8 cellular contexts compared by ENCODE assay signal in genomic region chr19:33795370-33796163, GRCh38. TPM values are rescaled to one million over a fixed set of nuclear protein-coding genes. Genes with fewer than 3 reads are reported as not detected.
DNase-seq lines count a peak whose midpoint lies in the region; ATAC-seq, FAIRE-seq and TF ChIP-seq lines count a peak whose summit lies in the region.

No MANE protein-coding gene starts in this region.

- peak overlapping the region; percentile 73 for H3K4me3 Mint-ChIP-seq in activated naive CD4-positive, alpha-beta T cell treated with anti-CD3 and anti-CD28 coated beads, Interleukin-2, amount 50 U/mL, for 24 hours

- H2BK120ac ChIP-seq in neuronal stem cell (ENCODE audit: low read depth, low read length), result peak overlapping the region; percentile 67

- POLR2A ChIA-PET in PC-3 (lab: Charles Lee; ENCODE audit: unreplicated experiment), result interaction anchor here (0.5 kb wide), 1 partner anchor 203 kb away, joined by 3 read pairs; no protein-coding TSS in a partner anchor

- peak overlapping the region; percentile 72 for H2BK15ac ChIP-seq in neuronal stem cell (ENCODE audit: low read length)

- intact Hi-C loops in PC-3 (cut with micrococcal nuclease), result loop anchor here (2.0 kb wide), 2 partner anchors 25 to 201 kb away; no protein-coding TSS in a partner anchor

- DNase-seq in COLO829 (ENCODE audit: low spot score) (peak; percentile 79), HT1080 (ENCODE audit: low read depth) (peak; percentile 84), PC-3 (peak; percentile 70), germinal center (ENCODE audit: low spot score) (peak; percentile 78), neuronal stem cell (ENCODE audit: low spot score) (peak; percentile 88), urothelium cell line (ENCODE audit: low spot score) (peak; percentile 93)

- H3K4me3 ChIP-seq in PC-3 (ENCODE audit: low read length) (peak overlapping the region; percentile 74), neuronal stem cell (ENCODE audit: low read length in 2 of 2) (peak overlapping the region; percentile 72 to 89)

- peak; percentile 78 for TF ChIP-seq CTCF in PC-3 (conservative IDR thresholded peaks at IDR 0.05; ENCODE audit: low read depth, low read length)

- H4K8ac ChIP-seq in neuronal stem cell (ENCODE audit: low read depth, low read length), result no peak overlapping the region

- no peak overlapping the region for H2AK5ac ChIP-seq in neuronal stem cell (ENCODE audit: low read depth, low read length)

- no peaks in the 10 kb centered on the region for H3K4me1 Mint-ChIP-seq in activated naive CD4-positive, alpha-beta T cell treated with anti-CD3 and anti-CD28 coated beads, Interleukin-2, amount 50 U/mL, for 24 hours

- no peaks in the 10 kb centered on the region for H3K9me2 ChIP-seq in PC-3 (replicated peaks; ENCODE audit: low read length)

- no peaks in the 10 kb centered on the region for H3K36me3 Mint-ChIP-seq in activated naive CD4-positive, alpha-beta T cell treated with anti-CD3 and anti-CD28 coated beads, Interleukin-2, amount 50 U/mL, for 24 hours

- no TSS peak for BruUV-seq in PC-3 (replicated peaks; lab: Mats Ljungman, UMichigan)

- H3K79me1 ChIP-seq in neuronal stem cell (ENCODE audit: low read depth, low read length), result peaks cover 3% of the 10 kb centered on the region

- H3K36me3 ChIP-seq in PC-3 (ENCODE audit: low read depth, low read length) (no peaks in the 10 kb centered on the region), neuronal stem cell (replicated peaks in 1 of 2; ENCODE audit: control insufficient read depth in 2 of 2, insufficient read depth in 2 of 2, low read length in 2 of 2) (peaks cover 7 to 21% of the 10 kb centered on the region in 2 donors)

- H3K18ac ChIP-seq in neuronal stem cell (ENCODE audit: low read length), result peak overlapping the region; percentile 93

- H3K4me1 ChIP-seq in PC-3 (ENCODE audit: insufficient read depth, low read length), result peaks cover 6% of the 10 kb centered on the region; the same call in 1 of the 2 replicates
- H3K4me1 ChIP-seq in neuronal stem cell (ENCODE audit: control insufficient read depth in 2 of 2, insufficient read depth in 1 of 2, low read depth in 1 of 2, low read length in 2 of 2), result peaks cover 10 to 15% of the 10 kb centered on the region in 2 donors

- H3K27ac Mint-ChIP-seq in activated naive CD4-positive, alpha-beta T cell treated with anti-CD3 and anti-CD28 coated beads, Interleukin-2, amount 50 U/mL, for 24 hours, result peak overlapping the region; percentile 51

- no peak overlapping the region for H3K14ac ChIP-seq in neuronal stem cell (ENCODE audit: low read length)

- CTCF ChIA-PET in PC-3 (lab: Charles Lee), result interaction anchor here (0.8 to 1.4 kb wide), 3 partner anchors 10 to 203 kb away, joined by 3 to 4 read pairs (median 3); no protein-coding TSS in a partner anchor

- no peak overlapping the region for H4K91ac ChIP-seq in neuronal stem cell (ENCODE audit: low read depth, low read length, poor library complexity)

- no peak overlapping the region for H2BK12ac ChIP-seq in neuronal stem cell (ENCODE audit: low read length)

- peak; percentile 66 for ATAC-seq in PC-3
- ATAC-seq in GM18505 (IDR thresholded peaks at IDR 0.05; ENCODE audit: unreplicated experiment), result no peak

- H4K20me1 ChIP-seq in PC-3 (ENCODE audit: low read length), result no peaks in the 10 kb centered on the region

- H3K27ac ChIP-seq in PC-3 (ENCODE audit: low read length) (peak overlapping the region; percentile 80), neuronal stem cell (replicated peaks; ENCODE audit: low read length) (peak overlapping the region; percentile 97)

- WGBS in neuronal stem cell (ENCODE audit: extremely low coverage in 2 of 2, insufficient read length in 2 of 2, insufficient replicate concordance in 1 of 2), 2 donors, result no CpG with 5 or more reads among the region's 92 CpGs

- H3K27me3 ChIP-seq in PC-3 (ENCODE audit: low read length), result no peaks in the 10 kb centered on the region
- peaks cover 0 to 4% (median 0%) of the 10 kb centered on the region in 3 experiments for H3K27me3 ChIP-seq in neuronal stem cell (ENCODE audit: control insufficient read depth in 3 of 3, insufficient read depth in 3 of 3, low read depth in 1 of 3, low read length in 3 of 3)

- peaks cover 8% of the 10 kb centered on the region for H3K79me2 ChIP-seq in PC-3 (ENCODE audit: low read length)

- no peaks in the 10 kb centered on the region for H3K9me3 Mint-ChIP-seq in activated naive CD4-positive, alpha-beta T cell treated with anti-CD3 and anti-CD28 coated beads, Interleukin-2, amount 50 U/mL, for 24 hours

- peak overlapping the region; percentile 76 for H3K4me2 ChIP-seq in PC-3 (ENCODE audit: low read length)
- H3K4me2 ChIP-seq in neuronal stem cell (ENCODE audit: insufficient read depth, low read length, poor library complexity, severe bottlenecking), result peak overlapping the region; percentile 82

- H3K9ac ChIP-seq in PC-3 (ENCODE audit: low read length) (peak overlapping the region; percentile 90), neuronal stem cell (ENCODE audit: low read depth, low read length, poor library complexity) (peak overlapping the region; percentile 95)

- peaks cover 32% of the 10 kb centered on the region for H3K27me3 Mint-ChIP-seq in activated naive CD4-positive, alpha-beta T cell treated with anti-CD3 and anti-CD28 coated beads, Interleukin-2, amount 50 U/mL, for 24 hours

- H3K23ac ChIP-seq in neuronal stem cell (ENCODE audit: low read depth, low read length, poor library complexity), result peak overlapping the region; percentile 93

- H2AFZ ChIP-seq in PC-3 (ENCODE audit: low read length) (peak overlapping the region; percentile 79), neuronal stem cell (ENCODE audit: low read length) (peak overlapping the region; percentile 91)

- peak; percentile 74 for FAIRE-seq in urothelium cell line (lab: Jason Lieb, UNC)

- H3F3A ChIP-seq in PC-3 (ENCODE audit: low read length, unreplicated experiment), result no peaks in the 10 kb centered on the region

- peak overlapping the region; percentile 98 for H2BK5ac ChIP-seq in neuronal stem cell (ENCODE audit: low read length)

- no peak overlapping the region for H3K4ac ChIP-seq in neuronal stem cell (ENCODE audit: low read length)

- H3K9me3 ChIP-seq in PC-3 (ENCODE audit: low read length), result no peaks in the 10 kb centered on the region
- H3K9me3 ChIP-seq in neuronal stem cell (replicated peaks in 1 of 2; ENCODE audit: control insufficient read depth in 2 of 2, insufficient read depth in 1 of 2, low read depth in 1 of 2, low read length in 2 of 2), result no peaks in the 10 kb centered on the region

- no peak for TF ChIP-seq POLR2A in GM18505 (IDR thresholded peaks at IDR 0.05; ENCODE audit: borderline replicate concordance, extremely low read depth, insufficient read depth, insufficient read length)

RNA-seq across cellular contexts. Expression of gene KCTD15, which starts 1.1 kb away (rescaled TPM):
- total RNA-seq in HT1080 (2014; rRNA removed; shearing (Covaris generic)), result 47.9 and 58.5 TPM in 2 replicates
- polyA plus RNA-seq in HT1080 (2015; cell fraction: cytosol; rRNA removed), result 31.3 and 44.1 TPM in 2 replicates
- 84.1 and 125 TPM in 2 replicates for polyA plus RNA-seq in HT1080 (2015; cell fraction: nucleus; rRNA removed)
- total RNA-seq in PC-3 (2014; rRNA removed), result 58.2 and 79.9 TPM in 2 replicates
- polyA plus RNA-seq in neuronal stem cell (2013, experiment 1 of 2), result 20.7 TPM
- polyA plus RNA-seq in neuronal stem cell (2013, experiment 2 of 2), result 20.9 TPM
